9 cellular contexts compared by ENCODE assay signal in the genomic region with DNA sequence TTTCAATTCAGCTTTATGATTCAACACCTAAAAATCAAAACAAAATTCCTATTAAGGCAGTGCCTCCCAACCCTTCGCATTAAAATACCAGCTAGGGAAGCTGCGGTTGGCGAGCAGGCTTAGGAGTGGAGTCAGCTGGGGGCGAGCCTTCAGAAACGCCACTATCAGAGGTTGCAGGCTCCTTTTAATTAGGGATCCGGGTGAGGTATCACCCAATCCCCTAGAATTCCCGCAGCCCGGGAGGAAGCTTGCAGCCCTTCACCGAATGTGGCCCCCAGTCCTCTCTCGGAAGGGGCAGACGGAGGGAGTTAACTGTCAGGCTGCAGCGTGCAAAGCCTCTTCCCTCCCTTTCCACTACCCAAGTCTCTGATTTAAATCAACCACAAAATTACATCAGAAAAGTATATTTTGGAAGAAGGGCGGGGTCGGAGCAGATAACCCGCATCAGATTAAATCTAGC. TPM values are rescaled to one million over a fixed set of nuclear protein-coding genes. Genes with fewer than 3 reads are reported as not detected.
DNase-seq lines count a peak whose midpoint lies in the region; ATAC-seq and TF ChIP-seq lines count a peak whose summit lies in the region.
"Had no signal": no experiment of that assay in that cellular context is flagged by ENCODE, and none has a peak within 500 bp of the region (broad histone marks: within the 10 kb centered on the region; RNA-seq: fewer than 3 reads in every experiment).

No MANE protein-coding gene starts in this region.

- CTCF ChIA-PET in AG04449 (lab: Yijun Ruan, JAX): interaction anchor here (0.7 to 9.9 kb wide), 5 partner anchors 34 to 290 kb away, joined by 3 to 210 read pairs (median 3); a partner anchor contains a TSS
- CTCF ChIA-PET in activated CD8-positive, alpha-beta T cell treated with anti-CD3 and anti-CD28 coated beads, Interleukin-2, amount 10 ng/mL, durations not matched to agents 7 days and 5 days (lab: Charles Lee): interaction anchor here (8.5 kb wide), 1 partner anchor 33 kb away, joined by 155 read pairs; no protein-coding TSS in a partner anchor

- TF ChIP-seq CTCF in AG04449 (IDR thresholded peaks at IDR 0.05; ENCODE audit: insufficient read depth, low read length, missing control alignments): no peak

- H3K4me3 Mint-ChIP-seq in activated CD8-positive, alpha-beta T cell treated with anti-CD3 and anti-CD28 coated beads, Interleukin-2, amount 10 ng/mL, durations not matched to agents 7 days and 5 days: peak overlapping the region; percentile 89

- H3K36me3 Mint-ChIP-seq in activated CD8-positive, alpha-beta T cell treated with anti-CD3 and anti-CD28 coated beads, Interleukin-2, amount 10 ng/mL, durations not matched to agents 7 days and 5 days (ENCODE audit: low read depth): peaks cover 58% of the 10 kb centered on the region

- no peak overlapping the region for H3K27ac ChIP-seq in caudate nucleus (ENCODE audit: low read depth, low read length)

- peaks cover 11% of the 10 kb centered on the region for H3K27me3 Mint-ChIP-seq in activated CD8-positive, alpha-beta T cell treated with anti-CD3 and anti-CD28 coated beads, Interleukin-2, amount 10 ng/mL, durations not matched to agents 7 days and 5 days (ENCODE audit: low read depth)

- H3K4me3 ChIP-seq in AG04449 (ENCODE audit: low read depth, low read length): peak overlapping the region; percentile 96
- peak overlapping the region; percentile 85 for H3K4me3 ChIP-seq in iPS-18c (ENCODE audit: insufficient read depth, low read depth, low read length)

- peak overlapping the region; percentile 65 for H3K27ac Mint-ChIP-seq in activated CD8-positive, alpha-beta T cell treated with anti-CD3 and anti-CD28 coated beads, Interleukin-2, amount 10 ng/mL, durations not matched to agents 7 days and 5 days

- no peak for ATAC-seq in activated CD8-positive, alpha-beta T cell treated with anti-CD3 and anti-CD28 coated beads, Interleukin-2, amount 10 ng/mL, durations not matched to agents 7 days and 5 days
- ATAC-seq in GM18861 (IDR thresholded peaks at IDR 0.05; ENCODE audit: unreplicated experiment): no peak

- no peaks in the 10 kb centered on the region for H3K9me3 Mint-ChIP-seq in activated CD8-positive, alpha-beta T cell treated with anti-CD3 and anti-CD28 coated beads, Interleukin-2, amount 10 ng/mL, durations not matched to agents 7 days and 5 days (ENCODE audit: insufficient read depth)

- peaks cover 4% of the 10 kb centered on the region for H3K9me3 ChIP-seq in iPS-18c (ENCODE audit: control insufficient read depth, insufficient read depth, low read length)

- H3K4me1 Mint-ChIP-seq in activated CD8-positive, alpha-beta T cell treated with anti-CD3 and anti-CD28 coated beads, Interleukin-2, amount 10 ng/mL, durations not matched to agents 7 days and 5 days (ENCODE audit: low read depth): peaks cover 59% of the 10 kb centered on the region

- DNase-seq in AG04449 (ENCODE audit: low read depth, low spot score) (peak; percentile 72), HCEC 1CT (peak; percentile 95), caudate nucleus (lab: John Stamatoyannopoulos, UW) (no peak), NCI-H510A (lab: John Stamatoyannopoulos, UW) (no peak)
- no peak for DNase-seq in activated CD8-positive, alpha-beta T cell treated with anti-CD3 and anti-CD28 coated beads, Interleukin-2, amount 10 ng/mL, durations not matched to agents 7 days and 5 days
- no peak for DNase-seq in effector CD8-positive, alpha-beta T cell (lab: John Stamatoyannopoulos, UW)
- DNase-seq: occipital lobe had no signal

- POLR2A ChIA-PET in AG04449 (lab: Yijun Ruan, JAX): interaction anchor here (0.7 to 4.6 kb wide), 9 partner anchors 11 to 289 kb away, joined by 3 to 17 read pairs (median 4); no protein-coding TSS in a partner anchor
- POLR2A ChIA-PET in activated CD8-positive, alpha-beta T cell treated with anti-CD3 and anti-CD28 coated beads, Interleukin-2, amount 10 ng/mL, durations not matched to agents 7 days and 5 days (lab: Charles Lee): interaction anchor here (0.6 kb wide), 1 partner anchor 31 kb away, joined by 6 read pairs; no protein-coding TSS in a partner anchor

RNA-seq across cellular contexts. Expression of a gene that starts 1.7 kb away (rescaled TPM):
- total RNA-seq in activated CD8-positive, alpha-beta T cell treated with anti-CD3 and anti-CD28 coated beads, Interleukin-2, amount 10 ng/mL, durations not matched to agents 7 days and 5 days: 10 to 100 TPM; 14.8 to 16.6 TPM

Comparison
In these comparisons a context has a peak if more than half of its experiments do, and no peak if none do; other contexts are left out.
1. DNase-seq: peak in AG04449 (single experiment) and HCEC 1CT (single experiment); none in activated CD8-positive, alpha-beta T cell treated with anti-CD3 and anti-CD28 coated beads, Interleukin-2, amount 10 ng/mL, durations not matched to agents 7 days and 5 days (single experiment), effector CD8-positive, alpha-beta T cell (single experiment), caudate nucleus (0 of 61) and NCI-H510A (single experiment).